In genomic region chr1:227937031-227937430, GRCh38 we compare ENCODE assay signal across 25 cellular contexts. TPM values are rescaled to one million over a fixed set of nuclear protein-coding genes. Genes with fewer than 3 reads are reported as not detected.
DNase-seq lines count a peak whose midpoint lies in the region; ATAC-seq, FAIRE-seq and TF ChIP-seq lines count a peak whose summit lies in the region.
"Had no signal": no experiment of that assay in that cellular context is flagged by ENCODE, and none has a peak within 500 bp of the region (broad histone marks: within the 10 kb centered on the region; RNA-seq: fewer than 3 reads in every experiment).

No MANE protein-coding gene starts in this region.

- TF ChIP-seq POLR2A in transverse colon (IDR thresholded peaks at IDR 0.05): no peak

- H3K27ac Mint-ChIP-seq in nephron progenitor cell: peak overlapping the region; percentile 0
- H3K27ac Mint-ChIP-seq: activated CD4-positive, alpha-beta T cell treated with anti-CD3 and anti-CD28 coated beads, Interleukin-2, amount 10 ng/mL, durations not matched to agents 7 days and 5 days had no signal

- H3K4me1 Mint-ChIP-seq in nephron progenitor cell: peaks cover 27% of the 10 kb centered on the region

- no peak for ATAC-seq in heart right ventricle
- ATAC-seq in HG02870 (IDR thresholded peaks at IDR 0.05; ENCODE audit: unreplicated experiment): no peak
- ATAC-seq: right lobe of liver had no signal

- H3K4me1 ChIP-seq in heart right ventricle (peaks cover 0 to 27% (median 10%) of the 10 kb centered on the region in 9 donors), transverse colon (peaks cover 0 to 10% (median 3%) of the 10 kb centered on the region in 4 donors)
- H3K4me1 ChIP-seq: ascending aorta, right lobe of liver had no signal

- H3K9me3 ChIP-seq in heart right ventricle: peaks cover 0 to 9% (median 0%) of the 10 kb centered on the region in 11 donors
- no peaks in the 10 kb centered on the region for H3K9me3 ChIP-seq in transverse colon
- H3K9me3 ChIP-seq: right lobe of liver had no signal

- H3K4me3 ChIP-seq in heart right ventricle (no peak overlapping the region), transverse colon (no peak overlapping the region)
- H3K4me3 ChIP-seq: ascending aorta, dorsolateral prefrontal cortex, hepatocyte, right lobe of liver, SK-N-MC had no signal

- H3K27me3 ChIP-seq in heart right ventricle (no peaks in the 10 kb centered on the region), transverse colon (no peaks in the 10 kb centered on the region)
- H3K27me3 ChIP-seq: ascending aorta, dorsolateral prefrontal cortex, hepatocyte, right lobe of liver had no signal

- H3K36me3 ChIP-seq in heart right ventricle (peaks cover 0 to 14% (median 0%) of the 10 kb centered on the region in 9 donors), transverse colon (no peaks in the 10 kb centered on the region)
- H3K36me3 ChIP-seq: ascending aorta, right lobe of liver had no signal

- DNase-seq in cardiac septum (ENCODE audit: low spot score): peak; percentile 29
- DNase-seq in heart right ventricle: no peak
- peak; percentile 67 for DNase-seq in UCSD-AML1 (lab: John Stamatoyannopoulos, UW; ENCODE audit: unreplicated experiment)
- no peak for DNase-seq in nephron progenitor cell
- peak; percentile 0 for DNase-seq in transverse colon
- DNase-seq in D721Med (ENCODE audit: insufficient read length, low spot score): no peak
- no peak for DNase-seq in activated CD8-positive, alpha-beta memory T cell treated with anti-CD3 and anti-CD28 coated beads for 24 hours
- DNase-seq: activated CD4-positive, alpha-beta T cell treated with anti-CD3 and anti-CD28 coated beads, Interleukin-2, amount 10 ng/mL, durations not matched to agents 7 days and 5 days; activated naive CD4-positive, alpha-beta T cell treated with Interleukin-2 at 50 U/mL for 16 hours; DMS 273 treated with DMSO at 0.1 percent for 48 hours; HCEC 1CT; MM.1S; NCI-H1436 treated with DMSO at 0.1 percent for 48 hours; NCI-H524; T-helper 2 cell had no signal

- TF ChIP-seq CTCF in heart right ventricle (IDR thresholded peaks at IDR 0.05) (no peak), nephron progenitor cell (IDR thresholded peaks at IDR 0.05) (no peak), transverse colon (IDR thresholded peaks at IDR 0.05) (no peak), D721Med (IDR thresholded peaks at IDR 0.05; ENCODE audit: insufficient read depth, missing control alignments) (no peak)

- WGBS in heart right ventricle, 2 donors: 82 to 84% methylated on average over 8 of the region's 8 CpGs
- 63 to 82% methylated on average over 8 of the region's 8 CpGs for WGBS in transverse colon (ENCODE audit: low coverage in 1 of 2), 2 donors

- no peak for TF ChIP-seq EP300 in transverse colon (IDR thresholded peaks at IDR 0.05; ENCODE audit: low read depth)

- no peak overlapping the region for H3K4me3 Mint-ChIP-seq in nephron progenitor cell
- H3K4me3 Mint-ChIP-seq: activated CD4-positive, alpha-beta T cell treated with anti-CD3 and anti-CD28 coated beads, Interleukin-2, amount 10 ng/mL, durations not matched to agents 7 days and 5 days; central memory CD8-positive, alpha-beta T cell had no signal

- FAIRE-seq in D721Med (lab: Jason Lieb, UNC): no peak
- FAIRE-seq: G401.6, RCC 7860 had no signal

- peaks cover 9% of the 10 kb centered on the region for H3K9me3 Mint-ChIP-seq in nephron progenitor cell

- in situ Hi-C loops in transverse colon (cut with MboI; ENCODE audit: low pct_ligation_motif_present in 1 of 4, low pct_unique_long_range_greater_than_20kb in 1 of 4, low sequenced_read_pairs in 3 of 4): loop anchor here in 2 of 4 donors (10.0 to 25.0 kb wide), 2 partner anchors 172 to 175 kb away; no protein-coding TSS in a partner anchor

- H3K27ac ChIP-seq in heart right ventricle: no peak overlapping the region
- H3K27ac ChIP-seq in transverse colon: no peak overlapping the region
- H3K27ac ChIP-seq: ascending aorta, dorsolateral prefrontal cortex, hepatocyte, right lobe of liver, SK-N-MC, VCaP had no signal

- intact Hi-C loops in cardiac septum (cut with DNase I) (no loop called here), heart right ventricle (cut with DNase I) (loop anchor here in 1 of 10 donors (10.0 kb wide), 1 partner anchor 92 kb away; no protein-coding TSS in a partner anchor), transverse colon (cut with DNase I; ENCODE audit: low total_unique reads) (no loop called here)

- H3K36me3 Mint-ChIP-seq in nephron progenitor cell (ENCODE audit: low read depth): no peaks in the 10 kb centered on the region

- H3K27me3 Mint-ChIP-seq in nephron progenitor cell (ENCODE audit: low read depth, poor library complexity): peaks cover 15% of the 10 kb centered on the region
- H3K27me3 Mint-ChIP-seq: central memory CD8-positive, alpha-beta T cell had no signal

RNA-seq across cellular contexts. Expression of gene WNT9A, which starts 10.7 kb away (rescaled TPM):
- 6.5 TPM for total RNA-seq in cardiac septum
- total RNA-seq in heart right ventricle: 10 to 100 TPM in 5 of 10 donors, 1 to 10 TPM in 3, under 1 TPM in 2; 0.39 to 27.9 (median 8.6) TPM
- polyA plus RNA-seq in heart right ventricle: under 1 TPM; 0.39 to 0.80 TPM
- 1 to 10 TPM; 1.2 to 4.0 (median 1.8) TPM for total RNA-seq in transverse colon

Comparison
In these comparisons a context has a peak if more than half of its experiments do, and no peak if none do; other contexts are left out.
1. DNase-seq: peak in cardiac septum (single experiment), UCSD-AML1 (single experiment) and transverse colon (single experiment); none in heart right ventricle (0 of 2), nephron progenitor cell (single experiment), D721Med (single experiment) and activated CD8-positive, alpha-beta memory T cell treated with anti-CD3 and anti-CD28 coated beads for 24 hours (single experiment).